In genomic region chr12:121568971-121569808, GRCh38 we compare ENCODE assay signal across 10 cellular contexts. TPM values are rescaled to one million over a fixed set of nuclear protein-coding genes. Genes with fewer than 3 reads are reported as not detected.
DNase-seq lines count a peak whose midpoint lies in the region; ATAC-seq and TF ChIP-seq lines count a peak whose summit lies in the region.
"Had no signal": no experiment of that assay in that cellular context is flagged by ENCODE, and none has a peak within 500 bp of the region (broad histone marks: within the 10 kb centered on the region; RNA-seq: fewer than 3 reads in every experiment).

No MANE protein-coding gene starts in this region.

- H3K9me3 ChIP-seq in aorta (ENCODE audit: control insufficient read depth, low read length) = no peaks in the 10 kb centered on the region
- no peaks in the 10 kb centered on the region for H3K9me3 ChIP-seq in prostate gland

- no peak overlapping the region for H3K27ac ChIP-seq in aorta (ENCODE audit: low read depth in 1 of 2, low read length in 2 of 2)
- no peak overlapping the region for H3K27ac ChIP-seq in prostate gland

- peak overlapping the region in 1 of 2 donors; percentile 65 for H3K27ac Mint-ChIP-seq in natural killer cell
- no peak overlapping the region for H3K27ac Mint-ChIP-seq in natural killer cell treated with Interleukin-12 subunit alpha and Interleukin-12 subunit beta and Interleukin-15 and Interleukin-18, amount 100 ng/mL, for 72 hours
- H3K27ac Mint-ChIP-seq in naive B cell = peak overlapping the region in 2 of 6 donors; percentile 3 to 28
- H3K27ac Mint-ChIP-seq: stimulated activated naive CD8-positive, alpha-beta T cell treated with anti-CD3 and anti-CD28 coated beads, Interleukin-15, amount 100 ng/mL, for 72 hours had no signal

- no peaks in the 10 kb centered on the region for H3K27me3 ChIP-seq in aorta (ENCODE audit: control insufficient read depth in 1 of 2, insufficient read depth in 2 of 2, low read length in 1 of 2)
- no peaks in the 10 kb centered on the region for H3K27me3 ChIP-seq in prostate gland (replicated peaks; ENCODE audit: insufficient read depth)

- H3K9me3 Mint-ChIP-seq in natural killer cell = no peaks in the 10 kb centered on the region
- no peaks in the 10 kb centered on the region for H3K9me3 Mint-ChIP-seq in natural killer cell treated with Interleukin-12 subunit alpha and Interleukin-12 subunit beta and Interleukin-15 and Interleukin-18, amount 100 ng/mL, for 72 hours
- no peaks in the 10 kb centered on the region for H3K9me3 Mint-ChIP-seq in naive B cell
- H3K9me3 Mint-ChIP-seq: stimulated activated naive CD8-positive, alpha-beta T cell treated with anti-CD3 and anti-CD28 coated beads, Interleukin-15, amount 100 ng/mL, for 72 hours had no signal

- ATAC-seq in natural killer cell (peak in 2 of 3 donors; percentile 39 to 61), naive B cell (ENCODE audit: low read depth in 2 of 2) (peak; percentile 16 to 45), aorta (ENCODE audit: low FRiP score) (peak; percentile 75)
- ATAC-seq in natural killer cell treated with Interleukin-12 subunit alpha and Interleukin-12 subunit beta and Interleukin-15 and Interleukin-18, amount 100 ng/mL, for 72 hours = no peak
- ATAC-seq: stimulated activated naive CD8-positive, alpha-beta T cell treated with anti-CD3 and anti-CD28 coated beads, Interleukin-15, amount 100 ng/mL, for 72 hours had no signal

- no peak for TF ChIP-seq POLR2A in prostate gland (IDR thresholded peaks at IDR 0.05)

- H3K4me1 ChIP-seq in aorta (ENCODE audit: control insufficient read depth in 1 of 2, insufficient read depth in 2 of 2, low read length in 2 of 2) = no peaks in the 10 kb centered on the region
- H3K4me1 ChIP-seq in prostate gland (replicated peaks) = peaks cover 2% of the 10 kb centered on the region

- no peak overlapping the region for H3K4me3 Mint-ChIP-seq in natural killer cell
- no peak overlapping the region for H3K4me3 Mint-ChIP-seq in natural killer cell treated with Interleukin-12 subunit alpha and Interleukin-12 subunit beta and Interleukin-15 and Interleukin-18, amount 100 ng/mL, for 72 hours
- no peak overlapping the region for H3K4me3 Mint-ChIP-seq in naive B cell
- H3K4me3 Mint-ChIP-seq: stimulated activated naive CD8-positive, alpha-beta T cell treated with anti-CD3 and anti-CD28 coated beads, Interleukin-15, amount 100 ng/mL, for 72 hours had no signal

- no peak for DNase-seq in natural killer cell
- no peak for DNase-seq in natural killer cell treated with Interleukin-12 subunit alpha and Interleukin-12 subunit beta and Interleukin-15 and Interleukin-18, amount 100 ng/mL, for 72 hours (ENCODE audit: low spot score)
- peak; percentile 60 for DNase-seq in fibroblast of pulmonary artery (ENCODE audit: low read depth)
- no peak for DNase-seq in naive B cell
- peak in 1 of 2 donors; percentile 79 for DNase-seq in aorta
- no peak for DNase-seq in prostate gland (ENCODE audit: low spot score)
- DNase-seq in cerebellar cortex (ENCODE audit: low spot score) = no peak
- DNase-seq in stimulated activated CD4-positive, alpha-beta T cell treated with anti-CD3 and anti-CD28 coated beads, Interleukin-12 subunit alpha, Interleukin-12 subunit beta, amount 100 ng/mL, for 4 hours = no peak
- DNase-seq: stimulated activated naive CD8-positive, alpha-beta T cell treated with anti-CD3 and anti-CD28 coated beads, Interleukin-15, amount 100 ng/mL, for 72 hours; T-helper 9 cell had no signal

- peaks cover 9% of the 10 kb centered on the region for H3K36me3 Mint-ChIP-seq in natural killer cell
- H3K36me3 Mint-ChIP-seq in natural killer cell treated with Interleukin-12 subunit alpha and Interleukin-12 subunit beta and Interleukin-15 and Interleukin-18, amount 100 ng/mL, for 72 hours = peaks cover 6% of the 10 kb centered on the region
- H3K36me3 Mint-ChIP-seq in naive B cell = peaks cover 13 to 20% of the 10 kb centered on the region in 2 donors

- TF ChIP-seq CTCF in natural killer cell (IDR thresholded peaks at IDR 0.05) (no peak), fibroblast of pulmonary artery (IDR thresholded peaks at IDR 0.05; ENCODE audit: low read length, missing control alignments) (no peak), prostate gland (IDR thresholded peaks at IDR 0.05) (no peak)

- whole genome bisulfite sequencing in aorta, 2 donors = 27 to 28% methylated on average over 14 of the region's 14 CpGs
- 65% methylated on average over 14 of the region's 14 CpGs for WGBS in prostate gland

- H3K27me3 Mint-ChIP-seq in natural killer cell (ENCODE audit: low read depth in 2 of 2) = no peaks in the 10 kb centered on the region
- H3K27me3 Mint-ChIP-seq in natural killer cell treated with Interleukin-12 subunit alpha and Interleukin-12 subunit beta and Interleukin-15 and Interleukin-18, amount 100 ng/mL, for 72 hours = no peaks in the 10 kb centered on the region
- no peaks in the 10 kb centered on the region for H3K27me3 Mint-ChIP-seq in naive B cell
- H3K27me3 Mint-ChIP-seq: stimulated activated naive CD8-positive, alpha-beta T cell treated with anti-CD3 and anti-CD28 coated beads, Interleukin-15, amount 100 ng/mL, for 72 hours had no signal

- H3K4me3 ChIP-seq in fibroblast of pulmonary artery (replicated peaks; ENCODE audit: low read depth, low read length) (no peak overlapping the region), aorta (ENCODE audit: low read length in 2 of 2) (no peak overlapping the region), prostate gland (no peak overlapping the region)

- intact Hi-C loops in natural killer cell (cut with micrococcal nuclease) (no loop called here), aorta (cut with DNase I) (no loop called here), prostate gland (cut with DNase I) (no loop called here)

- H3K4me1 Mint-ChIP-seq in natural killer cell (peaks cover 8 to 15% of the 10 kb centered on the region in 2 donors), naive B cell (peaks cover 4 to 9% (median 7%) of the 10 kb centered on the region in 3 donors)
- peaks cover 6 to 8% of the 10 kb centered on the region in 2 donors for H3K4me1 Mint-ChIP-seq in natural killer cell treated with Interleukin-12 subunit alpha and Interleukin-12 subunit beta and Interleukin-15 and Interleukin-18, amount 100 ng/mL, for 72 hours (ENCODE audit: low read depth in 2 of 2)

- no peaks in the 10 kb centered on the region for H3K36me3 ChIP-seq in aorta (ENCODE audit: control insufficient read depth in 1 of 2, insufficient read depth in 2 of 2, low read length in 1 of 2)
- no peaks in the 10 kb centered on the region for H3K36me3 ChIP-seq in prostate gland

RNA-seq across cellular contexts. Expression of gene KDM2B, which starts 11.6 kb away (rescaled TPM):
- total RNA-seq in natural killer cell = 100 to 1,000 TPM in 1 of 3 donors, 10 to 100 TPM in 2; 97.3 to 106 (median 98.1) TPM
- 10 to 100 TPM; 35.9 to 60.1 TPM for total RNA-seq in natural killer cell treated with Interleukin-12 subunit alpha and Interleukin-12 subunit beta and Interleukin-15 and Interleukin-18, amount 100 ng/mL, for 72 hours
- 10 to 100 TPM; 25.5 to 46.5 (median 31.0) TPM for polyA plus RNA-seq in naive B cell (ENCODE audit: low read depth in 6 of 6)
- 10 to 100 TPM; 12.8 to 28.0 TPM for total RNA-seq in aorta
- polyA plus RNA-seq in aorta = 10 to 100 TPM in 1 of 2 donors, 1 to 10 TPM in 1; 8.0 to 15.7 TPM
- total RNA-seq in prostate gland = 10 to 100 TPM; 18.1 to 39.3 TPM

RNA-seq across cellular contexts. Expression of gene ORAI1, which starts 57.1 kb away (rescaled TPM):
- 10 to 100 TPM; 64.6 to 74.1 (median 70.8) TPM for total RNA-seq in natural killer cell
- 10 to 100 TPM; 40.5 to 43.9 TPM for total RNA-seq in natural killer cell treated with Interleukin-12 subunit alpha and Interleukin-12 subunit beta and Interleukin-15 and Interleukin-18, amount 100 ng/mL, for 72 hours
- 100 to 1,000 TPM; 130 to 190 (median 161) TPM for polyA plus RNA-seq in naive B cell (ENCODE audit: low read depth in 6 of 6)
- 10 to 100 TPM; 11.0 to 12.5 TPM for total RNA-seq in aorta
- 1 to 10 TPM; 3.6 to 7.1 TPM for polyA plus RNA-seq in aorta
- 10 to 100 TPM in 1 of 2 donors, 1 to 10 TPM in 1; 5.5 to 71.1 TPM for total RNA-seq in prostate gland

Comparison
In these comparisons a context has a peak if more than half of its experiments do, and no peak if none do; other contexts are left out.
1. ATAC-seq: peak in natural killer cell (2 of 3), naive B cell (2 of 2) and aorta (single experiment); none in natural killer cell treated with Interleukin-12 subunit alpha and Interleukin-12 subunit beta and Interleukin-15 and Interleukin-18, amount 100 ng/mL, for 72 hours (0 of 2).